20 cellular contexts compared by ENCODE assay signal in the genomic region with DNA sequence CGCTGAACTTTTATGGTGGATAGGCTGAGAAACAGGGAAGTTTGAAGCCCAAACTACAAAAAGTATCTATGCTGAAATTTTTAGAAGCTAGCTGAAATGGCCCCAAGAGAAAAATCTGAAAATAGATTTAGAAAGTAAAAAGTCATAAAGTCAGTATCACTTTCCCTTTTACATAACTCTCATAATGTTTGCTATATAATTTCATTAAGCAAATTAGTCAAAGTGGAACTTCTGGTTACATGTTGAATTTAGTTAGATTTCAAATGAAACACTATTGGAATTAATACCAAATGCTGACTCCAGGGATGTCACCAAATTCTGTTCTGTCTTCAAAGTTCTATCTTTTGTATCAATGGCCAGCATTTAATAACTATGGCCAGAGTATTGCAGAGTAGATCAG.
A peak's percentile ranks its signal among the peaks of the same experiment; 100 is the strongest.
DNase-seq lines count a peak whose midpoint lies in the region; ATAC-seq, FAIRE-seq and TF ChIP-seq lines count a peak whose summit lies in the region.
"Had no signal": no experiment of that assay in that cellular context is flagged by ENCODE, and none has a peak within 500 bp of the region (broad histone marks: within the 10 kb centered on the region; RNA-seq: fewer than 3 reads in every experiment).

No MANE protein-coding gene starts in this region.

- H3K36me3 Mint-ChIP-seq in stimulated activated naive B cell treated with anti-CD40 and anti-IgM and Interleukin-4, amounts not matched to agents 10 μg/mL and 1 μg/mL and 100 μg/mL, for 72 hours: peaks cover 0 to 18% of the 10 kb centered on the region in 2 donors

- H3K9me3 Mint-ChIP-seq in stimulated activated naive B cell treated with anti-CD40 and anti-IgM and Interleukin-4, amounts not matched to agents 10 μg/mL and 1 μg/mL and 100 μg/mL, for 72 hours: no peaks in the 10 kb centered on the region
- H3K9me3 Mint-ChIP-seq: HFFc6, T-cell had no signal

- DNase-seq in GM10266 (ENCODE audit: extremely low spot score) (peak; percentile 5), GM18507 (ENCODE audit: extremely low spot score, insufficient read length, low read depth) (peak; percentile 2), Kasumi-1 (lab: John Stamatoyannopoulos, UW) (no peak)
- no peak for DNase-seq in stimulated activated naive B cell treated with anti-CD40 and anti-IgM and Interleukin-4, amounts not matched to agents 10 μg/mL and 1 μg/mL and 100 μg/mL, for 72 hours
- DNase-seq: ACHN, AML-193, EL, HFFc6, MG63, NCI-H1092 treated with DMSO at 0.1 percent for 48 hours, NCI-H1694, NCI-H524, Peyer's patch, SK-N-SH, T-cell had no signal

- no peak overlapping the region for H3K27ac Mint-ChIP-seq in stimulated activated naive B cell treated with anti-CD40 and anti-IgM and Interleukin-4, amounts not matched to agents 10 μg/mL and 1 μg/mL and 100 μg/mL, for 72 hours
- H3K27ac Mint-ChIP-seq: CD14-positive monocyte, HFFc6, T-cell had no signal

- ATAC-seq in HG02623 (IDR thresholded peaks at IDR 0.05; ENCODE audit: unreplicated experiment) (peak; percentile 56), HG03565 (IDR thresholded peaks at IDR 0.05; ENCODE audit: unreplicated experiment) (peak; percentile 52), GM21717 (IDR thresholded peaks at IDR 0.05; ENCODE audit: unreplicated experiment) (no peak)
- no peak for ATAC-seq in stimulated activated naive B cell treated with anti-CD40 and anti-IgM and Interleukin-4, amounts not matched to agents 10 μg/mL and 1 μg/mL and 100 μg/mL, for 72 hours (replicated peaks)
- ATAC-seq: Right ventricle myocardium inferior, T-cell had no signal

- FAIRE-seq in GM18507 (lab: Jason Lieb, UNC): no peak

- no peak overlapping the region for H3K4me3 Mint-ChIP-seq in stimulated activated naive B cell treated with anti-CD40 and anti-IgM and Interleukin-4, amounts not matched to agents 10 μg/mL and 1 μg/mL and 100 μg/mL, for 72 hours
- H3K4me3 Mint-ChIP-seq: CD14-positive monocyte, HFFc6, T-cell had no signal

- no peak for TF ChIP-seq CTCF in GM10266 (IDR thresholded peaks at IDR 0.05; ENCODE audit: control insufficient read depth, insufficient read depth, low read depth, missing control alignments)

- peaks cover 0 to 5% of the 10 kb centered on the region in 2 donors for H3K4me1 Mint-ChIP-seq in stimulated activated naive B cell treated with anti-CD40 and anti-IgM and Interleukin-4, amounts not matched to agents 10 μg/mL and 1 μg/mL and 100 μg/mL, for 72 hours
- H3K4me1 Mint-ChIP-seq: CD14-positive monocyte, T-cell had no signal

- H3K27me3 Mint-ChIP-seq in stimulated activated naive B cell treated with anti-CD40 and anti-IgM and Interleukin-4, amounts not matched to agents 10 μg/mL and 1 μg/mL and 100 μg/mL, for 72 hours: no peaks in the 10 kb centered on the region
- H3K27me3 Mint-ChIP-seq: T-cell had no signal

Comparison
In these comparisons a context has a peak if more than half of its experiments do, and no peak if none do; other contexts are left out.
1. DNase-seq: peak in GM10266 (single experiment) and GM18507 (single experiment); none in stimulated activated naive B cell treated with anti-CD40 and anti-IgM and Interleukin-4, amounts not matched to agents 10 μg/mL and 1 μg/mL and 100 μg/mL, for 72 hours (single experiment) and Kasumi-1 (0 of 2).
2. ATAC-seq: peak in HG02623 (single experiment) and HG03565 (single experiment); none in stimulated activated naive B cell treated with anti-CD40 and anti-IgM and Interleukin-4, amounts not matched to agents 10 μg/mL and 1 μg/mL and 100 μg/mL, for 72 hours (0 of 2) and GM21717 (single experiment).